In the genomic region with DNA sequence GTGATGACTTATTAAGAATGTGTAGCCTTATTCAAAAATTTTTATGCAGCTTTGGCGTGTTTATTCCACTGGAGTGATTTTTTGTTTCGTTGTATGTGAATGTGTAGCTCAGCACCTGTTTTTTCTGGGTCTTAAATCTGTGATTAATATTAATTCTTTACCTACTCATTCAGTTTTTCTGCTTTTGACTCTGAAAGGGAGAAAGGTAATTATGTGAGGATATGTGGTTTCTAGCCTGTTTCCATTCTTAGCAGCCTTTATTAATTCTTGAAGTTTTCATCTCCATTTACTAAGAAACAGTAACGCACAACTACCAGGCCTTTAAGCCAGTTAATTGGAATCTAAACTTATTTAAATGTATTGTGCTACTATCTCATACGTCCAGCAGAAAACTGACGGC, we compare ENCODE assay signal across 1 cellular context.
TF ChIP-seq lines count a peak whose summit lies in the region.

No MANE protein-coding gene starts in this region.

TF ChIP-seq in WTC11, 78 proteins besides CTCF, POLR2A, EP300 and RAD21 (continued from another document):
- TF ChIP-seq IRF2 (CRISPR knock-in tag; IDR thresholded peaks at IDR 0.05; ENCODE audit: borderline replicate concordance, low read depth), result no peak
